In the genomic region with DNA sequence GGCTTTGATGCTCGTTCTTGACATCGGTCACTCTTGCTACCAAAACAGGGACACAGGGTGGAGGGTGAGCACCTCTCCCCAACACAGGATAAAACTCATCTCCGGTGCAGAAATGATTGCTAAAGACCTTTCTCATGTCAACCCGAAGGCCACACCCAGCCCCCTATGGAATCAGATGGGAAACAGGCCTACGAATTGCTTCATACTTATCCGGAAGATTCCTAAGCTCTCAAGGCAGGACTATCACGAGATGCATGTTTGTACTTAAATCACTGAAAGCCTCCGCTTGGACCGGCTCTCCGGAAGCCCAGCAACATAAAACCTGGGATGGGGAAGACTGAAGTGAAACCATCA, we compare ENCODE assay signal across 25 cellular contexts.
DNase-seq lines count a peak whose midpoint lies in the region; ATAC-seq, FAIRE-seq and TF ChIP-seq lines count a peak whose summit lies in the region.
"Had no signal": no experiment of that assay in that cellular context is flagged by ENCODE, and none has a peak within 500 bp of the region (broad histone marks: within the 10 kb centered on the region; RNA-seq: fewer than 3 reads in every experiment).

No MANE protein-coding gene starts in this region.

- ATAC-seq in HG03469 (IDR thresholded peaks at IDR 0.05; ENCODE audit: unreplicated experiment) = no peak
- ATAC-seq in Right ventricle myocardium inferior = no peak
- ATAC-seq: body of pancreas; CD8-positive, alpha-beta T cell; mucosa of descending colon had no signal

- H3K9me3 Mint-ChIP-seq in astrocyte (ENCODE audit: unreplicated experiment) = no peaks in the 10 kb centered on the region
- H3K9me3 Mint-ChIP-seq: activated B cell treated with CpG ODN at 0.5 μM for 24 hours; activated naive CD8-positive, alpha-beta T cell treated with anti-CD3 and anti-CD28 coated beads for 36 hours; activated T-helper 2 cell treated with anti-CD3 and anti-CD28 coated beads, Interferon-gamma antibody, Interleukin-2, Interleukin-4, amounts not matched to agents 10 μg/mL and 5 μg/mL and 100 μg/mL, durations not matched to agents 14 hours and 24 hours and 36 hours; CD8-positive, alpha-beta T cell; stimulated activated naive CD8-positive, alpha-beta T cell treated with anti-CD3 and anti-CD28 coated beads, Interleukin-15, Interleukin-2, amounts not matched to agents 100 ng/mL and 50 ng/mL, for 24 hours had no signal

- H3K36me3 ChIP-seq in astrocyte (ENCODE audit: insufficient read depth, low read length) = no peaks in the 10 kb centered on the region
- peaks cover 1 to 2% of the 10 kb centered on the region in 2 experiments for H3K36me3 ChIP-seq in keratinocyte (ENCODE audit: control insufficient read depth in 2 of 2, extremely low read depth in 1 of 2, insufficient read depth in 2 of 2, low read length in 2 of 2)
- H3K36me3 ChIP-seq: MG63, right atrium auricular region had no signal

- peaks cover 13% of the 10 kb centered on the region for H3K4me1 ChIP-seq in astrocyte (ENCODE audit: insufficient read depth, low read length)
- peaks cover 28% of the 10 kb centered on the region for H3K4me1 ChIP-seq in keratinocyte (ENCODE audit: control insufficient read depth, extremely low read depth, insufficient read depth, low read length)
- H3K4me1 ChIP-seq: body of pancreas, parathyroid adenoma had no signal

- H3K4me2 ChIP-seq in astrocyte (ENCODE audit: low read length) (peak overlapping the region; percentile 43), keratinocyte (ENCODE audit: control insufficient read depth, extremely low read depth, insufficient read depth, low read depth, low read length) (no peak overlapping the region)

- H3K9me3 ChIP-seq in astrocyte (ENCODE audit: insufficient read depth, low read depth, low read length) (no peaks in the 10 kb centered on the region), keratinocyte (ENCODE audit: control insufficient read depth, low read depth, low read length) (peaks cover 2% of the 10 kb centered on the region)
- H3K9me3 ChIP-seq: body of pancreas, MG63, mucosa of descending colon, right atrium auricular region, tibial artery had no signal

- intact Hi-C loops in Right ventricle myocardium inferior (cut with DNase I) = loop anchor here (10.0 kb wide), 1 partner anchor 217 kb away; a partner anchor contains a TSS

- dilution Hi-C loops in keratinocyte (cut with MboI; ENCODE audit: extremely low pct_ligation_motif_present, low sequenced_read_pairs) = no loop called here

- H3K4me3 ChIP-seq in HL-60 (replicated peaks; ENCODE audit: insufficient read depth, low read length) (no peak overlapping the region), astrocyte (ENCODE audit: insufficient read depth, low read depth, low read length) (no peak overlapping the region), keratinocyte (ENCODE audit: control insufficient read depth in 2 of 3, extremely low read depth in 1 of 3, insufficient read depth in 2 of 3, low read depth in 1 of 3, low read length in 3 of 3) (no peak overlapping the region)
- H3K4me3 ChIP-seq: body of pancreas, MG63, mucosa of descending colon, right atrium auricular region, tibial artery had no signal

- peak overlapping the region; percentile 83 for H3K27ac Mint-ChIP-seq in astrocyte (ENCODE audit: unreplicated experiment)
- H3K27ac Mint-ChIP-seq: activated B cell treated with CpG ODN at 0.5 μM for 24 hours; activated naive CD8-positive, alpha-beta T cell treated with anti-CD3 and anti-CD28 coated beads for 36 hours; activated T-helper 2 cell treated with anti-CD3 and anti-CD28 coated beads, Interferon-gamma antibody, Interleukin-2, Interleukin-4, amounts not matched to agents 10 μg/mL and 5 μg/mL and 100 μg/mL, durations not matched to agents 14 hours and 24 hours and 36 hours; CD8-positive, alpha-beta T cell; stimulated activated naive CD8-positive, alpha-beta T cell treated with anti-CD3 and anti-CD28 coated beads, Interleukin-15, Interleukin-2, amounts not matched to agents 100 ng/mL and 50 ng/mL, for 24 hours had no signal

- no peaks in the 10 kb centered on the region for H3K27me3 ChIP-seq in HL-60 (ENCODE audit: insufficient read depth, poor library complexity, severe bottlenecking)
- no peaks in the 10 kb centered on the region for H3K27me3 ChIP-seq in astrocyte (ENCODE audit: insufficient read depth, low read length)
- H3K27me3 ChIP-seq in keratinocyte (ENCODE audit: control insufficient read depth, extremely low read depth, insufficient read depth, low read length) = no peaks in the 10 kb centered on the region
- H3K27me3 ChIP-seq: body of pancreas, MG63, right atrium auricular region, tibial artery had no signal

- peaks cover 12% of the 10 kb centered on the region for H3K4me1 Mint-ChIP-seq in astrocyte (ENCODE audit: low read depth, unreplicated experiment)
- H3K4me1 Mint-ChIP-seq: activated B cell treated with CpG ODN at 0.5 μM for 24 hours; activated naive CD8-positive, alpha-beta T cell treated with anti-CD3 and anti-CD28 coated beads for 36 hours had no signal

- no peaks in the 10 kb centered on the region for H3K9me1 ChIP-seq in keratinocyte (ENCODE audit: control insufficient read depth, extremely low read depth, insufficient read depth, low read length)

- DNase-seq in AG08395 (ENCODE audit: low spot score) (peak; percentile 9), HL-60 (ENCODE audit: low read depth in 1 of 2, low spot score in 1 of 2) (no peak), astrocyte (ENCODE audit: low read depth) (no peak), keratinocyte (ENCODE audit: low read depth, low spot score) (no peak), Right ventricle myocardium inferior (ENCODE audit: missing footprints) (no peak), EL (no peak), A172 (ENCODE audit: low spot score) (no peak)
- DNase-seq: activated B cell treated with CpG ODN at 0.5 μM for 24 hours; activated naive CD8-positive, alpha-beta T cell treated with anti-CD3 and anti-CD28 coated beads for 36 hours; CD8-positive, alpha-beta T cell; DMS 273 treated with DMSO at 0.1 percent for 48 hours; effector CD8-positive, alpha-beta T cell; MG63; NCI-H2171 treated with DMSO at 0.1 percent for 48 hours; NCI-H526; SW 1271; T1000; tibial artery had no signal

- no peaks in the 10 kb centered on the region for H4K20me1 ChIP-seq in astrocyte (ENCODE audit: insufficient read depth, low read length)
- H4K20me1 ChIP-seq in keratinocyte (ENCODE audit: control insufficient read depth, extremely low read depth, insufficient read depth, low read length) = no peaks in the 10 kb centered on the region

- H2AFZ ChIP-seq in astrocyte (ENCODE audit: low read depth, low read length) (no peak overlapping the region), keratinocyte (ENCODE audit: control insufficient read depth, low read length) (no peak overlapping the region)
- H2AFZ ChIP-seq: parathyroid adenoma had no signal

- no peak overlapping the region for H3K4me3 Mint-ChIP-seq in astrocyte (ENCODE audit: unreplicated experiment)
- H3K4me3 Mint-ChIP-seq: activated B cell treated with CpG ODN at 0.5 μM for 24 hours; activated naive CD8-positive, alpha-beta T cell treated with anti-CD3 and anti-CD28 coated beads for 36 hours; CD8-positive, alpha-beta T cell; stimulated activated naive CD8-positive, alpha-beta T cell treated with anti-CD3 and anti-CD28 coated beads, Interleukin-15, Interleukin-2, amounts not matched to agents 100 ng/mL and 50 ng/mL, for 24 hours had no signal

- peak overlapping the region; percentile 67; the same call in 1 of the 2 replicates for H3K27ac ChIP-seq in HL-60 (replicated peaks)
- H3K27ac ChIP-seq in astrocyte (ENCODE audit: low read depth, low read length) = peak overlapping the region; percentile 66
- peak overlapping the region; percentile 45 for H3K27ac ChIP-seq in keratinocyte (ENCODE audit: control insufficient read depth, insufficient read depth, low read length)
- H3K27ac ChIP-seq: body of pancreas, parathyroid adenoma, right atrium auricular region, tibial artery had no signal

- no peaks in the 10 kb centered on the region for H3K27me3 Mint-ChIP-seq in astrocyte (ENCODE audit: low read depth, unreplicated experiment)
- H3K27me3 Mint-ChIP-seq: activated B cell treated with CpG ODN at 0.5 μM for 24 hours; activated naive CD8-positive, alpha-beta T cell treated with anti-CD3 and anti-CD28 coated beads for 36 hours; stimulated activated naive CD8-positive, alpha-beta T cell treated with anti-CD3 and anti-CD28 coated beads, Interleukin-15, Interleukin-2, amounts not matched to agents 100 ng/mL and 50 ng/mL, for 24 hours had no signal

- no peak for FAIRE-seq in astrocyte (lab: Jason Lieb, UNC)
- FAIRE-seq in keratinocyte (lab: Jason Lieb, UNC) = no peak

- H3K9ac ChIP-seq in astrocyte (ENCODE audit: low read length) (peak overlapping the region; percentile 16), keratinocyte (ENCODE audit: control insufficient read depth, extremely low read depth, insufficient read depth, low read length) (no peak overlapping the region)
- H3K9ac ChIP-seq: parathyroid adenoma had no signal

- H3K79me2 ChIP-seq in astrocyte (ENCODE audit: insufficient read depth, low read length) = no peaks in the 10 kb centered on the region
- H3K79me2 ChIP-seq in keratinocyte (ENCODE audit: control insufficient read depth, insufficient read depth, low read length) = no peaks in the 10 kb centered on the region
- H3K79me2 ChIP-seq: parathyroid adenoma had no signal

- no peaks in the 10 kb centered on the region for H3K36me3 Mint-ChIP-seq in astrocyte (ENCODE audit: low read depth, unreplicated experiment)
- H3K36me3 Mint-ChIP-seq: activated naive CD8-positive, alpha-beta T cell treated with anti-CD3 and anti-CD28 coated beads for 36 hours had no signal

- TF ChIP-seq CTCF in HL-60 (IDR thresholded peaks at IDR 0.05; ENCODE audit: insufficient read depth, low read length) (no peak), astrocyte (IDR thresholded peaks at IDR 0.05; ENCODE audit: insufficient read depth, low read depth, low read length) (no peak), keratinocyte (optimal IDR thresholded peaks at IDR 0.05 in 1 of 3, IDR thresholded peaks at IDR 0.05 in 1 of 3, conservative IDR thresholded peaks at IDR 0.05 in 1 of 3; ENCODE audit: extremely low read depth in 1 of 3, insufficient read depth in 2 of 3, low read length in 3 of 3) (no peak)
